Comparison of ENCODE assay signal across 9 cellular contexts in the genomic region with DNA sequence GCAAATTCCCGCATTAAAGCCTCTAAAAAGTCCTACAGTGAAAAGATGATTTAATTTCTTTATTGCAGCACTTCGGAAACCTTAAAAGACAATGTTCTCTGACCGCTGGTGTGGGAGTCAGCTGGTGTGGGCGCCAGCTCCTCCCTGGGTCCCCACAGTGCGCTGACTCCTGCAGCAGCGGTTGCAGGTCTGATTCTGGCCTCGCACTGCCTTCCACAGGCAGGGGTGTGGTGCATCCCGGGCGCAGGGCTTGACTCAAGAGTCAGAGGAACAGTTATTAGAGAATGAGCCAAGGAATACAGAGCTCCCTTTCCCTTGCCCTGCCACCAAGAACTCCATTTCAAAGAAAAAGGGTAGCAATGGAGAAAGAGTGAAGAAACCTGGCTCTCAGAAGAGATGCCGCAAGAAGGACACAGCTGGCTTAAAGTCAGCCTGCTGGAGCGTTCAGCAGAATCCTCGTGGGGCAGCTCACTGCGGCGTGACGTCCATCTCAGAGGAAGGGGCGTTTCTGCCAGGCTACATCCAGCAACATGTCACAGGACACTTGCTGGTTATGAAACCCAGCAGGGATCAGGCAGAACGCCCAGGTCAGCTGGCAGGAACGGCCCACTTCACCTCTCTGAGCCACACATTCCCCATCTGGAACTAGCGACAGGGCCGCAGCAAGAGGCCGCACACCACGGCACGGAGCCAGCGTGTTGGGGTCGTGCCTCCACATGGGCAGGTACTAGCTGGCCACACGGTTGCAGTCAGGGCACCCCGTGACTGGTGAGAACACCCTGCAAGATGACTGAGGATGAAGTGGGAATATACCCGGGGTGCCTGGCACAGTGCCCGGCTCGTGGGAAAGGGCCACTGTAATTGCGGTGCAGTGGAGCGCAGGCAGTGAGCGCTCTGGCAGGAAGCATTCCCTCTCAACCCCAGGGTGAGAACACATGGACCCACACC. TPM values are rescaled to one million over a fixed set of nuclear protein-coding genes. Genes with fewer than 3 reads are reported as not detected.
DNase-seq lines count a peak whose midpoint lies in the region; ATAC-seq, FAIRE-seq and TF ChIP-seq lines count a peak whose summit lies in the region.
"Had no signal": no experiment of that assay in that cellular context is flagged by ENCODE, and none has a peak within 500 bp of the region (broad histone marks: within the 10 kb centered on the region; RNA-seq: fewer than 3 reads in every experiment).

No MANE protein-coding gene starts in this region.

- no peaks in the 10 kb centered on the region for H4K20me1 ChIP-seq in GM23248 (ENCODE audit: insufficient read depth)

- FAIRE-seq in GM12891 (lab: Jason Lieb, UNC) = no peak

- H3K79me2 ChIP-seq in GM23248 (ENCODE audit: insufficient read depth) = no peaks in the 10 kb centered on the region

- peak overlapping the region; percentile 42 for H3K4me2 ChIP-seq in GM23248 (ENCODE audit: unreplicated experiment)

- H2AFZ ChIP-seq in GM23248 = 0 out of 2 replicates have a peak overlapping the region, but pooled peaks have one; percentile 10

- 0 out of 2 replicates have a peak overlapping the region, but pooled peaks have one; percentile 27 for H3K27ac ChIP-seq in GM23248
- H3K27ac ChIP-seq in angular gyrus (ENCODE audit: low read depth, low read length) = peak overlapping the region; percentile 42
- H3K27ac ChIP-seq in heart right ventricle = peak overlapping the region; percentile 23 to 90 (median 77)
- H3K27ac ChIP-seq in skeletal muscle tissue (ENCODE audit: low read depth, low read length) = peak overlapping the region; percentile 7

- ATAC-seq in heart right ventricle = peak; percentile 69 to 88 (median 84)
- ATAC-seq in HG02678 (IDR thresholded peaks at IDR 0.05; ENCODE audit: unreplicated experiment) = no peak
- ATAC-seq in GM21360 (IDR thresholded peaks at IDR 0.05; ENCODE audit: unreplicated experiment) = no peak

- in situ Hi-C loops in GM23248 (cut with MboI) = no loop called here

- no peak for TF ChIP-seq CTCF in heart right ventricle (IDR thresholded peaks at IDR 0.05)

- H3K4me3 ChIP-seq in GM23248 = peak overlapping the region; percentile 16
- H3K4me3 ChIP-seq in heart right ventricle = peak overlapping the region in 2 of 10 donors; percentile 10 to 13
- peak overlapping the region in 2 of 3 donors; percentile 4 to 52 for H3K4me3 ChIP-seq in skeletal muscle tissue (ENCODE audit: low read length in 3 of 3)

- intact Hi-C loops in heart right ventricle (cut with DNase I) = loop anchor here in 6 of 10 donors (5.0 to 10.0 kb wide), 4 partner anchors 57 to 445 kb away; no protein-coding TSS in a partner anchor

- H3K36me3 ChIP-seq in GM23248 (ENCODE audit: low read depth) = no peaks in the 10 kb centered on the region
- no peaks in the 10 kb centered on the region for H3K36me3 ChIP-seq in heart right ventricle
- no peaks in the 10 kb centered on the region for H3K36me3 ChIP-seq in skeletal muscle tissue (ENCODE audit: control insufficient read depth in 3 of 3, insufficient read depth in 3 of 3, low read length in 3 of 3)

- peaks cover 17% of the 10 kb centered on the region for H3K4me1 ChIP-seq in GM23248 (ENCODE audit: insufficient read depth)
- peaks cover 11 to 28% (median 17%) of the 10 kb centered on the region in 9 donors for H3K4me1 ChIP-seq in heart right ventricle
- peaks cover 18 to 36% (median 28%) of the 10 kb centered on the region in 3 donors for H3K4me1 ChIP-seq in skeletal muscle tissue (ENCODE audit: control insufficient read depth in 3 of 3, insufficient read depth in 3 of 3, low read length in 3 of 3)

- 4 to 5% methylated on average over 33 of the region's 33 CpGs for WGBS in GM23248 (ENCODE audit: low coverage in 1 of 2, low lambda C conversion rate in 2 of 2, missing lambda C conversion rate in 2 of 2), 2 experiments
- 34 to 44% methylated on average over 33 of the region's 33 CpGs for WGBS in heart right ventricle, 2 donors

- H3K9ac ChIP-seq in GM23248 (peak overlapping the region; percentile 13; the same call in 1 of the 2 replicates), skeletal muscle tissue (ENCODE audit: low read depth in 1 of 3, low read length in 3 of 3) (peak overlapping the region; percentile 20 to 45 (median 40))

- H3K9me3 ChIP-seq in GM23248 (ENCODE audit: low read depth) (no peaks in the 10 kb centered on the region), heart right ventricle (no peaks in the 10 kb centered on the region), skeletal muscle tissue (ENCODE audit: control insufficient read depth in 3 of 3, low read length in 3 of 3) (no peaks in the 10 kb centered on the region)

- no peak for TF ChIP-seq POLR2A in GM12891 (IDR thresholded peaks at IDR 0.05; ENCODE audit: low read depth, low read length)

- H3K27me3 ChIP-seq in GM23248 (replicated peaks; ENCODE audit: insufficient read depth) = no peaks in the 10 kb centered on the region
- peaks cover 0 to 17% (median 4%) of the 10 kb centered on the region in 7 donors for H3K27me3 ChIP-seq in heart right ventricle
- peaks cover 18 to 23% (median 21%) of the 10 kb centered on the region in 3 donors for H3K27me3 ChIP-seq in skeletal muscle tissue (ENCODE audit: control insufficient read depth in 3 of 3, insufficient read depth in 3 of 3, low read length in 3 of 3)

- H3K9me2 ChIP-seq in GM23248 (ENCODE audit: insufficient read depth) = no peaks in the 10 kb centered on the region

- H3F3A ChIP-seq in GM23248 (ENCODE audit: insufficient read depth) = peaks cover 22% of the 10 kb centered on the region

- DNase-seq in GM23248 (peak; percentile 83), heart right ventricle (peak; percentile 83 to 86), GM12891 (ENCODE audit: insufficient read length, low spot score) (no peak), GDM1 (lab: John Stamatoyannopoulos, UW) (no peak)

TF ChIP-seq in GM12891, 5 proteins besides CTCF, POLR2A, EP300 and RAD21:
- no peak for TF ChIP-seq POLR2AphosphoS5 (IDR thresholded peaks at IDR 0.05; ENCODE audit: low read depth, low read length)
- TF ChIP-seq TAF1 (IDR thresholded peaks at IDR 0.05; ENCODE audit: low read depth, low read length) = no peak
- TF ChIP-seq PAX5 (IDR thresholded peaks at IDR 0.05; ENCODE audit: insufficient read depth, low read length, severe bottlenecking) = no peak
- TF ChIP-seq SPI1 (IDR thresholded peaks at IDR 0.05; ENCODE audit: low read depth, low read length) = no peak
- no peak for TF ChIP-seq POU2F2 (IDR thresholded peaks at IDR 0.05; ENCODE audit: low read depth, low read length)

RNA-seq across cellular contexts. Expression of a gene that starts 18.1 kb away (rescaled TPM):
- 1.5 and 3.5 TPM in 2 replicates for total RNA-seq in GM23248 (2014; rRNA removed; shearing (Covaris generic))
- 2.0 and 2.1 TPM in 2 replicates for polyA plus RNA-seq in GM23248 (2016; fragmentation: Nextera tagmentation; extraction: Ambion mirVana)
- total RNA-seq in heart right ventricle = 1 to 10 TPM; 1.0 to 4.3 (median 1.9) TPM
- polyA plus RNA-seq in heart right ventricle = under 1 TPM; 0.25 to 0.44 TPM
- 1.6 TPM for total RNA-seq in skeletal muscle tissue
- 0.19 TPM for polyA plus RNA-seq in GM12891 (2012; ENCODE audit: low read depth, missing spikeins)

RNA-seq across cellular contexts. Expression of a gene that starts 32.1 kb away (rescaled TPM):
- total RNA-seq in GM23248 (2014; rRNA removed; shearing (Covaris generic)) = not detected in 2 replicates
- polyA plus RNA-seq in GM23248 (2016; fragmentation: Nextera tagmentation; extraction: Ambion mirVana) (not detected in 2 replicates), heart right ventricle (under 1 TPM; 0.25 to 0.29 TPM)
- total RNA-seq in heart right ventricle (1 to 10 TPM in 1 of 10 donors, under 1 TPM in 7, not detected in 2; 0.19 to 1.2 (median 0.32) TPM), skeletal muscle tissue (under 0.01 TPM)
- polyA plus RNA-seq in GM12891 (2012; ENCODE audit: low read depth, missing spikeins) = 0.12 TPM
- total RNA-seq: activated T-helper 2 cell treated with anti-CD3 and anti-CD28 coated beads, Interferon-gamma antibody, Interleukin-2, Interleukin-4, amounts not matched to agents 10 μg/mL and 5 μg/mL and 100 μg/mL, durations not matched to agents 14 hours and 24 hours and 36 hours had no signal

Comparison
In these comparisons a context has a peak if more than half of its experiments do, and no peak if none do; other contexts are left out.
1. DNase-seq: peak in GM23248 (single experiment) and heart right ventricle (2 of 2); none in GM12891 (single experiment) and GDM1 (single experiment).
2. H3K27ac ChIP-seq: peak in every context shown above with its lines; median percentile 77 in heart right ventricle; 42 in angular gyrus; 27 in GM23248; 7 in skeletal muscle tissue.
3. ATAC-seq: peak in heart right ventricle (8 of 8); none in HG02678 (single experiment) and GM21360 (single experiment).